Comparison of ENCODE assay signal across 18 cellular contexts in genomic region chr5:126220725-126221124, GRCh38.
A peak's percentile ranks its signal among the peaks of the same experiment; 100 is the strongest.
DNase-seq lines count a peak whose midpoint lies in the region; ATAC-seq, FAIRE-seq and TF ChIP-seq lines count a peak whose summit lies in the region.
"Had no signal": no experiment of that assay in that cellular context is flagged by ENCODE, and none has a peak within 500 bp of the region (broad histone marks: within the 10 kb centered on the region; RNA-seq: fewer than 3 reads in every experiment).

No MANE protein-coding gene starts in this region.

- no peak overlapping the region for H3K27ac Mint-ChIP-seq in stimulated activated memory B cell treated with anti-CD40 and anti-IgM and Interleukin-4, amounts not matched to agents 10 μg/mL and 1 μg/mL and 100 μg/mL, for 72 hours
- H3K27ac Mint-ChIP-seq: CD4-positive, alpha-beta memory T cell had no signal

- peaks cover 0 to 4% of the 10 kb centered on the region in 2 donors for H3K9me3 ChIP-seq in kidney (ENCODE audit: control insufficient read depth in 1 of 2, low read length in 2 of 2)

- no peak for TF ChIP-seq CTCF in kidney (IDR thresholded peaks at IDR 0.05; ENCODE audit: borderline replicate concordance, extremely low read depth, insufficient read depth)

- DNase-seq in left ventricle myocardium superior (peak; percentile 11), cardiac septum (ENCODE audit: low spot score) (no peak), kidney (peak; percentile 54), dedifferentiated amniotic fluid mesenchymal stem cell (ENCODE audit: extremely low spot score) (no peak), H4 (ENCODE audit: low spot score) (no peak)
- DNase-seq: C1 segment of cervical spinal cord; Calu3; CD4-positive, alpha-beta memory T cell; COR-L47; DMS53; DMS79 treated with DMSO at 0.1 percent for 48 hours; GF-D8; GOT3; H7; HCEC 1CT had no signal

- no peak overlapping the region for H3K4me3 ChIP-seq in kidney (ENCODE audit: low read length in 2 of 2)

- H3K9me3 Mint-ChIP-seq in stimulated activated memory B cell treated with anti-CD40 and anti-IgM and Interleukin-4, amounts not matched to agents 10 μg/mL and 1 μg/mL and 100 μg/mL, for 72 hours = peaks cover 9% of the 10 kb centered on the region

- H3K4me1 Mint-ChIP-seq in stimulated activated memory B cell treated with anti-CD40 and anti-IgM and Interleukin-4, amounts not matched to agents 10 μg/mL and 1 μg/mL and 100 μg/mL, for 72 hours = no peaks in the 10 kb centered on the region
- H3K4me1 Mint-ChIP-seq: CD4-positive, alpha-beta memory T cell had no signal

- FAIRE-seq in kidney (lab: Jason Lieb, UNC) = no peak
- FAIRE-seq: GM12891, GM18507 had no signal

- peak; percentile 14 for ATAC-seq in left ventricle myocardium superior
- peak; percentile 45 for ATAC-seq in stimulated activated memory B cell treated with anti-CD40 and anti-IgM and Interleukin-4, amounts not matched to agents 10 μg/mL and 1 μg/mL and 100 μg/mL, for 72 hours

- no peaks in the 10 kb centered on the region for H3K36me3 ChIP-seq in kidney (ENCODE audit: control insufficient read depth in 1 of 2, insufficient read depth in 2 of 2, low read length in 2 of 2)

- no peak overlapping the region for H3K27ac ChIP-seq in kidney (ENCODE audit: low read depth in 2 of 2, low read length in 2 of 2)

- no peaks in the 10 kb centered on the region for H3K36me3 Mint-ChIP-seq in stimulated activated memory B cell treated with anti-CD40 and anti-IgM and Interleukin-4, amounts not matched to agents 10 μg/mL and 1 μg/mL and 100 μg/mL, for 72 hours
- H3K36me3 Mint-ChIP-seq: CD4-positive, alpha-beta memory T cell had no signal

- intact Hi-C loops in left ventricle myocardium superior (cut with micrococcal nuclease) = no loop called here
- intact Hi-C loops in cardiac septum (cut with DNase I) = no loop called here
- intact Hi-C loops in kidney (cut with DNase I) = no loop called here

- H3K4me3 Mint-ChIP-seq in stimulated activated memory B cell treated with anti-CD40 and anti-IgM and Interleukin-4, amounts not matched to agents 10 μg/mL and 1 μg/mL and 100 μg/mL, for 72 hours = no peak overlapping the region
- H3K4me3 Mint-ChIP-seq: CD4-positive, alpha-beta memory T cell had no signal

- no peaks in the 10 kb centered on the region for H3K4me1 ChIP-seq in kidney (ENCODE audit: control insufficient read depth in 1 of 2, insufficient read depth in 1 of 2, low read depth in 1 of 2, low read length in 2 of 2)

- no peak overlapping the region for H3K9ac ChIP-seq in kidney (ENCODE audit: low read length in 2 of 2)

- H3K27me3 Mint-ChIP-seq in stimulated activated memory B cell treated with anti-CD40 and anti-IgM and Interleukin-4, amounts not matched to agents 10 μg/mL and 1 μg/mL and 100 μg/mL, for 72 hours = peaks cover 8% of the 10 kb centered on the region
- H3K27me3 Mint-ChIP-seq: CD4-positive, alpha-beta memory T cell had no signal

Comparison
In these comparisons a context has a peak if more than half of its experiments do, and no peak if none do; other contexts are left out.
1. DNase-seq: peak in left ventricle myocardium superior (single experiment) and kidney (single experiment); none in cardiac septum (single experiment), dedifferentiated amniotic fluid mesenchymal stem cell (single experiment) and H4 (single experiment).